ENCODE assay signal across 10 cellular contexts in the genomic region with DNA sequence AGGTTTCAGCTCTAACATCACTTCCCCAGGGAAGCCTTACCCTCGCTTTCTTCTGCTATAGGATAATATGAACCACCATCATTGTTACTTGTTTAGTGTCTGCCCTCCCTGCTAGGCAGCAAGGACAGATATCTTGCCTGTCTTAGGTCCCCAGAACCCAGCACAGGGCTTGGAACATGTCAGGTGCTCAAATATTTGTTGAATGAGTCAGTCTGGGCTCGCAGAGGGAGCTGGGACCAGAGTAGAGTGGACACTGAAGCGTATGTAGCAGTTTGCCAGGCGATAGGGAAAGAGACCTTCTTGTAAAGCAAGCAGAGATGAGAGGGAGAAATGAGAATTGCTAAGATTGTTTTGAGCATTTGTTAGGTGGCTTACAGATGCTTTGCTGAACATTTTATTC. TPM values are rescaled to one million over a fixed set of nuclear protein-coding genes. Genes with fewer than 3 reads are reported as not detected.
DNase-seq lines count a peak whose midpoint lies in the region; TF ChIP-seq lines count a peak whose summit lies in the region.
"Had no signal": no experiment of that assay in that cellular context is flagged by ENCODE, and none has a peak within 500 bp of the region (broad histone marks: within the 10 kb centered on the region; RNA-seq: fewer than 3 reads in every experiment).

No MANE protein-coding gene starts in this region.

- H3K27me3 Mint-ChIP-seq in Caco-2 (ENCODE audit: insufficient read depth, unreplicated experiment) (no peaks in the 10 kb centered on the region), endodermal cell (ENCODE audit: insufficient read depth) (no peaks in the 10 kb centered on the region)
- no peaks in the 10 kb centered on the region for H3K27me3 Mint-ChIP-seq in activated CD4-positive, alpha-beta T cell treated with anti-CD3 and anti-CD28 coated beads, Interleukin-2, amount 10 ng/mL, durations not matched to agents 24 days and 14 days
- H3K27me3 Mint-ChIP-seq: activated naive CD8-positive, alpha-beta T cell; stimulated activated naive CD8-positive, alpha-beta T cell treated with anti-CD3 and anti-CD28 coated beads, Interleukin-15, Interleukin-2, amounts not matched to agents 100 ng/mL and 50 ng/mL, for 24 hours had no signal

- no peak overlapping the region for H3K27ac ChIP-seq in endodermal cell (ENCODE audit: low read depth, low read length)

- peaks cover 16% of the 10 kb centered on the region for H3K4me1 Mint-ChIP-seq in Caco-2 (ENCODE audit: low read depth, unreplicated experiment)
- peaks cover 16% of the 10 kb centered on the region for H3K4me1 Mint-ChIP-seq in endodermal cell
- H3K4me1 Mint-ChIP-seq in activated CD4-positive, alpha-beta T cell treated with anti-CD3 and anti-CD28 coated beads, Interleukin-2, amount 10 ng/mL, durations not matched to agents 24 days and 14 days, result peaks cover 5% of the 10 kb centered on the region

- H3K4me3 Mint-ChIP-seq in Caco-2 (ENCODE audit: unreplicated experiment) (peak overlapping the region; percentile 59), endodermal cell (no peak overlapping the region)
- no peak overlapping the region for H3K4me3 Mint-ChIP-seq in activated CD4-positive, alpha-beta T cell treated with anti-CD3 and anti-CD28 coated beads, Interleukin-2, amount 10 ng/mL, durations not matched to agents 24 days and 14 days
- H3K4me3 Mint-ChIP-seq: activated naive CD8-positive, alpha-beta T cell; stimulated activated naive CD8-positive, alpha-beta T cell treated with anti-CD3 and anti-CD28 coated beads, Interleukin-15, Interleukin-2, amounts not matched to agents 100 ng/mL and 50 ng/mL, for 24 hours had no signal

- intact Hi-C loops in Caco-2 (cut with micrococcal nuclease; ENCODE audit: unreplicated experiment), result loop anchor here (1.0 kb wide), 2 partner anchors 18 to 22 kb away; a partner anchor contains a TSS
- intact Hi-C loops in activated CD4-positive, alpha-beta T cell treated with anti-CD3 and anti-CD28 coated beads, Interleukin-2, amount 10 ng/mL, durations not matched to agents 24 days and 14 days (cut with micrococcal nuclease), result no loop called here

- H3K4me1 ChIP-seq in Caco-2 (peaks cover 15% of the 10 kb centered on the region), endodermal cell (ENCODE audit: control insufficient read depth, insufficient read depth, low read length) (peaks cover 4% of the 10 kb centered on the region)

- H3K27me3 ChIP-seq in Caco-2 (replicated peaks; ENCODE audit: control insufficient read depth, insufficient read depth, low read length), result no peaks in the 10 kb centered on the region
- H3K27me3 ChIP-seq in endodermal cell (ENCODE audit: control insufficient read depth, insufficient read depth, low read length, poor library complexity, severe bottlenecking), result no peaks in the 10 kb centered on the region

- H3K9ac ChIP-seq in endodermal cell (ENCODE audit: extremely low read depth, low read length, poor library complexity, severe bottlenecking), result no peak overlapping the region

- TF ChIP-seq CTCF in Caco-2 (IDR thresholded peaks at IDR 0.05; ENCODE audit: insufficient read depth in 1 of 2, low read depth in 1 of 2, low read length in 1 of 2, severe bottlenecking in 1 of 2, unreplicated experiment in 1 of 2), result no peak
- no peak for TF ChIP-seq CTCF in endodermal cell (conservative IDR thresholded peaks at IDR 0.05)

- no TSS peak for BruUV-seq in Caco-2 (replicated peaks; lab: Mats Ljungman, UMichigan)

- no peak overlapping the region for H3K4me3 ChIP-seq in Caco-2 (ENCODE audit: low read depth, low read length)
- no peak overlapping the region for H3K4me3 ChIP-seq in endodermal cell (ENCODE audit: low read length)

- DNase-seq in Caco-2 (peak; percentile 75 to 80), NCI-H2029 treated with DMSO at 0.1 percent for 48 hours (lab: John Stamatoyannopoulos, UW) (peak; percentile 60), endodermal cell (peak; percentile 76), mucosa of gallbladder (ENCODE audit: low spot score) (peak; percentile 63), NCI-H1105 (lab: John Stamatoyannopoulos, UW) (no peak), NCI-H1105 treated with DMSO at 0.1 percent for 48 hours (lab: John Stamatoyannopoulos, UW) (no peak)
- DNase-seq in activated CD4-positive, alpha-beta T cell treated with anti-CD3 and anti-CD28 coated beads, Interleukin-2, amount 50 U/mL, for 48 hours, result no peak
- no peak for DNase-seq in activated CD4-positive, alpha-beta T cell treated with anti-CD3 and anti-CD28 coated beads, Interleukin-2, amount 10 ng/mL, durations not matched to agents 24 days and 14 days

- H3K9me3 ChIP-seq in Caco-2 (no peaks in the 10 kb centered on the region), endodermal cell (ENCODE audit: control insufficient read depth, low read length) (no peaks in the 10 kb centered on the region)

- peaks cover 21% of the 10 kb centered on the region for H3K36me3 Mint-ChIP-seq in Caco-2 (ENCODE audit: insufficient read depth, unreplicated experiment)
- H3K36me3 Mint-ChIP-seq in endodermal cell (ENCODE audit: low read depth), result peaks cover 14% of the 10 kb centered on the region
- peaks cover 10% of the 10 kb centered on the region for H3K36me3 Mint-ChIP-seq in activated CD4-positive, alpha-beta T cell treated with anti-CD3 and anti-CD28 coated beads, Interleukin-2, amount 10 ng/mL, durations not matched to agents 24 days and 14 days (ENCODE audit: low read depth)

- H3K9me3 Mint-ChIP-seq in Caco-2 (ENCODE audit: unreplicated experiment) (no peaks in the 10 kb centered on the region), endodermal cell (no peaks in the 10 kb centered on the region)
- no peaks in the 10 kb centered on the region for H3K9me3 Mint-ChIP-seq in activated CD4-positive, alpha-beta T cell treated with anti-CD3 and anti-CD28 coated beads, Interleukin-2, amount 10 ng/mL, durations not matched to agents 24 days and 14 days
- H3K9me3 Mint-ChIP-seq: stimulated activated naive CD8-positive, alpha-beta T cell treated with anti-CD3 and anti-CD28 coated beads, Interleukin-15, Interleukin-2, amounts not matched to agents 100 ng/mL and 50 ng/mL, for 24 hours had no signal

- no peaks in the 10 kb centered on the region; the same call in 1 of the 2 replicates for H3K36me3 ChIP-seq in Caco-2 (ENCODE audit: control insufficient read depth, insufficient read depth, low read length)
- H3K36me3 ChIP-seq in endodermal cell (ENCODE audit: control insufficient read depth, insufficient read depth, low read length), result no peaks in the 10 kb centered on the region

- CTCF ChIA-PET in Caco-2 (lab: Charles Lee), result interaction anchor here (0.6 to 1.4 kb wide), 4 partner anchors 22 to 543 kb away, joined by 4 to 7 read pairs (median 6); a partner anchor contains a TSS

- POLR2A ChIA-PET in Caco-2 (lab: Charles Lee), result interaction anchor here (1.0 to 1.2 kb wide), 4 partner anchors 11 to 45 kb away, joined by 3 to 10 read pairs (median 6); a partner anchor contains a TSS

- peak overlapping the region; percentile 89 for H3K27ac Mint-ChIP-seq in Caco-2 (ENCODE audit: unreplicated experiment)
- peak overlapping the region; percentile 81 for H3K27ac Mint-ChIP-seq in endodermal cell
- no peak overlapping the region for H3K27ac Mint-ChIP-seq in activated CD4-positive, alpha-beta T cell treated with anti-CD3 and anti-CD28 coated beads, Interleukin-2, amount 10 ng/mL, durations not matched to agents 24 days and 14 days
- H3K27ac Mint-ChIP-seq: activated naive CD8-positive, alpha-beta T cell; stimulated activated naive CD8-positive, alpha-beta T cell treated with anti-CD3 and anti-CD28 coated beads, Interleukin-15, Interleukin-2, amounts not matched to agents 100 ng/mL and 50 ng/mL, for 24 hours had no signal

- 75 to 79% methylated on average over 4 of the region's 4 CpGs for WGBS in endodermal cell (ENCODE audit: insufficient coverage in 1 of 2, insufficient read length in 1 of 2), 2 experiments

RNA-seq across cellular contexts. Expression of a gene that starts 11.7 kb away (rescaled TPM):
- total RNA-seq in Caco-2 (2022) (9.4 and 19.4 TPM in 2 replicates), endodermal cell (10 to 100 TPM; 18.0 to 21.6 TPM), mucosa of gallbladder (26.4 TPM)
- polyA plus RNA-seq in endodermal cell (2013, experiment 1 of 2), result 44.2 TPM
- polyA plus RNA-seq in endodermal cell (2013, experiment 2 of 2), result 36.3 TPM
- 11.4 and 20.1 TPM in 2 replicates for total RNA-seq in activated CD4-positive, alpha-beta T cell treated with anti-CD3 and anti-CD28 coated beads, Interleukin-2, amount 10 ng/mL, durations not matched to agents 24 days and 14 days

RNA-seq across cellular contexts. Expression of a gene that starts 12.1 kb away (rescaled TPM):
- total RNA-seq in Caco-2 (2022) (36.6 and 37.3 TPM in 2 replicates), endodermal cell (10 to 100 TPM; 15.7 to 23.6 TPM), mucosa of gallbladder (12.3 TPM)
- polyA plus RNA-seq in endodermal cell (2013, experiment 1 of 2), result 21.9 TPM
- polyA plus RNA-seq in endodermal cell (2013, experiment 2 of 2), result 19.8 TPM
- 65.8 and 69.2 TPM in 2 replicates for total RNA-seq in activated CD4-positive, alpha-beta T cell treated with anti-CD3 and anti-CD28 coated beads, Interleukin-2, amount 10 ng/mL, durations not matched to agents 24 days and 14 days

RNA-seq across cellular contexts. Expression of a gene that starts 17.9 kb away (rescaled TPM):
- total RNA-seq in Caco-2 (2022) (3.1 and 3.7 TPM in 2 replicates), endodermal cell (1 to 10 TPM; 3.9 to 4.7 TPM), mucosa of gallbladder (2.4 TPM)
- polyA plus RNA-seq in endodermal cell (2013, experiment 1 of 2), result 2.1 TPM
- polyA plus RNA-seq in endodermal cell (2013, experiment 2 of 2), result 2.2 TPM
- 0.37 and 0.83 TPM in 2 replicates for total RNA-seq in activated CD4-positive, alpha-beta T cell treated with anti-CD3 and anti-CD28 coated beads, Interleukin-2, amount 10 ng/mL, durations not matched to agents 24 days and 14 days

RNA-seq across cellular contexts. Expression of a gene that starts 30.4 kb away (rescaled TPM):
- total RNA-seq in Caco-2 (2022) (75.9 and 85.0 TPM in 2 replicates), endodermal cell (10 to 100 TPM; 52.9 to 71.5 TPM), mucosa of gallbladder (45.0 TPM)
- polyA plus RNA-seq in endodermal cell (2013, experiment 1 of 2), result 82.8 TPM
- polyA plus RNA-seq in endodermal cell (2013, experiment 2 of 2), result 72.9 TPM
- total RNA-seq in activated CD4-positive, alpha-beta T cell treated with anti-CD3 and anti-CD28 coated beads, Interleukin-2, amount 10 ng/mL, durations not matched to agents 24 days and 14 days, result 52.6 and 58.7 TPM in 2 replicates

RNA-seq across cellular contexts. Expression of a gene that starts 33.0 kb away (rescaled TPM):
- 1.4 and 2.2 TPM in 2 replicates for total RNA-seq in Caco-2 (2022)
- total RNA-seq in endodermal cell, result 10 to 100 TPM in 1 of 2 donors, 1 to 10 TPM in 1; 5.7 to 16.5 TPM
- polyA plus RNA-seq in endodermal cell (2013, experiment 1 of 2), result 8.9 TPM
- 10.4 TPM for polyA plus RNA-seq in endodermal cell (2013, experiment 2 of 2)
- total RNA-seq in mucosa of gallbladder, result 8.6 TPM
- total RNA-seq in activated CD4-positive, alpha-beta T cell treated with anti-CD3 and anti-CD28 coated beads, Interleukin-2, amount 10 ng/mL, durations not matched to agents 24 days and 14 days, result 4.2 and 5.8 TPM in 2 replicates

Comparison
In these comparisons a context has a peak if more than half of its experiments do, and no peak if none do; other contexts are left out.
1. DNase-seq: peak in Caco-2 (2 of 2), NCI-H2029 treated with DMSO at 0.1 percent for 48 hours (single experiment), endodermal cell (single experiment) and mucosa of gallbladder (single experiment); none in activated CD4-positive, alpha-beta T cell treated with anti-CD3 and anti-CD28 coated beads, Interleukin-2, amount 50 U/mL, for 48 hours (0 of 2), activated CD4-positive, alpha-beta T cell treated with anti-CD3 and anti-CD28 coated beads, Interleukin-2, amount 10 ng/mL, durations not matched to agents 24 days and 14 days (single experiment), NCI-H1105 (single experiment) and NCI-H1105 treated with DMSO at 0.1 percent for 48 hours (single experiment).